Comparison of ENCODE assay signal across 8 cellular contexts in the genomic region with DNA sequence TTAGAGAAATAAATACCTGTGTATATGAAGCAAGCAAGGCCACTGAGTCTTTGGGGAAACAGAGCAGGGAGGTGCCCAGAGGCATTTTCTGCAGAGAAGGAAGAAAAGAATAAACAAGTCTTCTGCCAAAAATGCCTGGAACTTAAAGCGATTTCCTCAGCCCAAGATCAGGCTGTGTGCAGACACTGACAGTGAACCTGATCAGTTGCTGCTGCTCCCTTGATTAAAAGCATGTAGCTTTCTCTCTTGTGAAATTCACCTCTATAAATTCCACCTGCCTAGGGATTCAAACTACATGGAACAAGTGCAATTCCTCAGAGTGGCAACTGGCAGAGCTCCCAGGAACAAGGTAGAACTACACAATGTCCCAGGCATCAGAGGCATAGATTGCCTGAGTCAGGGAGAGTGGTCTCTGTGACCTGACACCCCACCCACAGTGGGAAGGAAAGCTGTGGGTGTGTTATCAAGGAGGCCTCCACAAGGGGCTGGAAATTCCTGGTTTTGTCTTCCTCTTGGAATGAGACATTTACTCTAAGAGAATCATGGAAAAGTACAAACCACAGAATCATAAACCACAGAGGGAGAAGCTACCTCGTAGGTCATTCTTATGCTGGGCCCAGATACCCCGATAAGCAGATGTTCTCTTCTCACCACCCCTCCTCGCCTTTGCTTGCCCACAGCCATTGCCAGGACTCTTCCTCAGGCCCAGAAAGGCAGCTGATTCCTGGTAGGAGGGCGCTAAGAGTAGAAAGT. TPM values are rescaled to one million over a fixed set of nuclear protein-coding genes. Genes with fewer than 3 reads are reported as not detected.
A peak's percentile ranks its signal among the peaks of the same experiment; 100 is the strongest.
DNase-seq lines count a peak whose midpoint lies in the region; ATAC-seq and TF ChIP-seq lines count a peak whose summit lies in the region.

No MANE protein-coding gene starts in this region.

- peak overlapping the region; percentile 98 for H3K27ac Mint-ChIP-seq in MCF 10A (ENCODE audit: low read depth, unreplicated experiment)
- peak overlapping the region in 1 of 10 donors; percentile 4 for H3K27ac Mint-ChIP-seq in naive thymus-derived CD8-positive, alpha-beta T cell

- WGBS in right lobe of liver (ENCODE audit: insufficient coverage, low coverage, low lambda C conversion rate, missing lambda C conversion rate), result 48% methylated on average over 5 of the region's 5 CpGs
- 20 to 36% methylated on average over 1 to 5 of the region's 5 CpGs for WGBS in transverse colon (ENCODE audit: low coverage in 1 of 2), 2 donors

- H3K36me3 ChIP-seq in Karpas-422 (ENCODE audit: insufficient read depth, low read length), result no peaks in the 10 kb centered on the region
- no peaks in the 10 kb centered on the region for H3K36me3 ChIP-seq in right lobe of liver
- no peaks in the 10 kb centered on the region for H3K36me3 ChIP-seq in transverse colon

- H3K4me3 Mint-ChIP-seq in MCF 10A (ENCODE audit: unreplicated experiment), result peak overlapping the region; percentile 73
- no peak overlapping the region for H3K4me3 Mint-ChIP-seq in naive thymus-derived CD8-positive, alpha-beta T cell

- peaks cover 8% of the 10 kb centered on the region for H3K4me1 ChIP-seq in Karpas-422 (ENCODE audit: low read length)
- H3K4me1 ChIP-seq in right lobe of liver, result no peaks in the 10 kb centered on the region
- peaks cover 23 to 56% (median 41%) of the 10 kb centered on the region in 4 donors for H3K4me1 ChIP-seq in transverse colon

- TF ChIP-seq CTCF in MCF 10A (IDR thresholded peaks at IDR 0.05; ENCODE audit: unreplicated experiment) (no peak), right lobe of liver (IDR thresholded peaks at IDR 0.05) (no peak), transverse colon (IDR thresholded peaks at IDR 0.05) (peak in 2 of 5 experiments; percentile 30 to 33)

- H3K27me3 ChIP-seq in Karpas-422 (ENCODE audit: low read length) (0 out of 2 replicates have a peak, but pooled peaks cover 5% of the 10 kb centered on the region), right lobe of liver (no peaks in the 10 kb centered on the region), transverse colon (no peaks in the 10 kb centered on the region)

- H3K9me3 ChIP-seq in Karpas-422 (ENCODE audit: low read length) (no peaks in the 10 kb centered on the region), right lobe of liver (no peaks in the 10 kb centered on the region), transverse colon (no peaks in the 10 kb centered on the region)

- DNase-seq in Karpas-422, result no peak
- peak; percentile 98 for DNase-seq in MCF 10A (ENCODE audit: unreplicated experiment)
- no peak for DNase-seq in right lobe of liver
- peak; percentile 61 for DNase-seq in transverse colon
- DNase-seq in stimulated activated CD4-positive, alpha-beta T cell treated with anti-CD3 and anti-CD28 coated beads, Interleukin-15, amount 100 ng/mL, for 24 hours, result no peak
- DNase-seq in DMS153 treated with DMSO at 0.1 percent for 48 hours (lab: John Stamatoyannopoulos, UW; ENCODE audit: unreplicated experiment), result no peak
- no peak for DNase-seq in naive thymus-derived CD8-positive, alpha-beta T cell

- H4K20me1 ChIP-seq in Karpas-422 (ENCODE audit: insufficient read depth, low read depth, low read length), result no peaks in the 10 kb centered on the region

- H3K27ac ChIP-seq in Karpas-422 (ENCODE audit: low read length) (no peak overlapping the region), right lobe of liver (peak overlapping the region in 2 of 3 donors; percentile 60 to 79), transverse colon (peak overlapping the region; percentile 88 to 95 (median 91))

- no peak overlapping the region for H3K9ac ChIP-seq in Karpas-422 (ENCODE audit: low read length)

- in situ Hi-C loops in transverse colon (cut with MboI; ENCODE audit: low pct_ligation_motif_present in 1 of 4, low pct_unique_long_range_greater_than_20kb in 1 of 4, low sequenced_read_pairs in 3 of 4), result loop anchor here in 3 of 4 donors (5.0 to 25.0 kb wide), 3 partner anchors 76 to 196 kb away; no protein-coding TSS in a partner anchor

- intact Hi-C loops in MCF 10A (cut with micrococcal nuclease), result loop anchor here (1.0 to 5.0 kb wide), 3 partner anchors 22 to 424 kb away; a partner anchor contains a TSS
- intact Hi-C loops in right lobe of liver (cut with DNase I), result no loop called here
- intact Hi-C loops in transverse colon (cut with DNase I; ENCODE audit: low total_unique reads), result no loop called here

- no peak for TF ChIP-seq EP300 in transverse colon (IDR thresholded peaks at IDR 0.05; ENCODE audit: low read depth)

- 0 out of 2 replicates have a peak overlapping the region, but pooled peaks have one; percentile 39 for H2AFZ ChIP-seq in Karpas-422 (ENCODE audit: low read length)

- POLR2A ChIA-PET in MCF 10A (lab: Yijun Ruan, JAX), result interaction anchor here (0.5 to 9.9 kb wide), 23 partner anchors 20 to 574 kb away, joined by 3 to 349 read pairs (median 5); a partner anchor contains a TSS
- POLR2A ChIA-PET in naive thymus-derived CD8-positive, alpha-beta T cell (lab: Charles Lee), result no interaction called here

- TF ChIP-seq POLR2A in right lobe of liver (IDR thresholded peaks at IDR 0.05), result no peak
- no peak for TF ChIP-seq POLR2A in transverse colon (IDR thresholded peaks at IDR 0.05)

- H3K9me3 Mint-ChIP-seq in MCF 10A (ENCODE audit: unreplicated experiment), result no peaks in the 10 kb centered on the region
- peaks cover 0 to 6% (median 0%) of the 10 kb centered on the region in 9 donors for H3K9me3 Mint-ChIP-seq in naive thymus-derived CD8-positive, alpha-beta T cell

- H3K36me3 Mint-ChIP-seq in MCF 10A (ENCODE audit: insufficient read depth, unreplicated experiment), result peaks cover 37% of the 10 kb centered on the region
- no peaks in the 10 kb centered on the region for H3K36me3 Mint-ChIP-seq in naive thymus-derived CD8-positive, alpha-beta T cell

- H3K79me2 ChIP-seq in Karpas-422 (ENCODE audit: low read length), result no peaks in the 10 kb centered on the region

- no peaks in the 10 kb centered on the region for H3K9me2 ChIP-seq in Karpas-422 (replicated peaks; ENCODE audit: insufficient read depth, low read length)

- H3K4me2 ChIP-seq in Karpas-422 (ENCODE audit: low read depth, low read length, poor library complexity, severe bottlenecking), result no peak overlapping the region

- CTCF ChIA-PET in MCF 10A (lab: Yijun Ruan, JAX), result interaction anchor here (0.7 to 3.1 kb wide), 13 partner anchors 21 to 98 kb away, joined by 3 to 13 read pairs (median 5); no protein-coding TSS in a partner anchor

- ATAC-seq in right lobe of liver (no peak), HG02678 (IDR thresholded peaks at IDR 0.05; ENCODE audit: unreplicated experiment) (no peak)
- no peak for ATAC-seq in naive thymus-derived CD8-positive, alpha-beta T cell

- no TSS peak for BruUV-seq in MCF 10A (replicated peaks; lab: Mats Ljungman, UMichigan)

- peaks cover 54% of the 10 kb centered on the region for H3K4me1 Mint-ChIP-seq in MCF 10A (ENCODE audit: insufficient read depth, unreplicated experiment)
- peaks cover 0 to 10% (median 7%) of the 10 kb centered on the region in 4 donors for H3K4me1 Mint-ChIP-seq in naive thymus-derived CD8-positive, alpha-beta T cell

- H3K27me3 Mint-ChIP-seq in MCF 10A (ENCODE audit: insufficient read depth, unreplicated experiment), result no peaks in the 10 kb centered on the region
- H3K27me3 Mint-ChIP-seq in naive thymus-derived CD8-positive, alpha-beta T cell, result no peaks in the 10 kb centered on the region

- no peak overlapping the region for H3K4me3 ChIP-seq in Karpas-422 (ENCODE audit: low read length)
- H3K4me3 ChIP-seq in right lobe of liver, result no peak overlapping the region
- H3K4me3 ChIP-seq in transverse colon, result no peak overlapping the region

RNA-seq across cellular contexts. Expression of a gene that starts 1.8 kb away (rescaled TPM):
- total RNA-seq in Karpas-422 (2014; rRNA removed; shearing (Covaris generic); ENCODE audit: low replicate concordance), result 18.0 and 38.0 TPM in 2 replicates
- total RNA-seq in MCF 10A (2022) (168 and 186 TPM in 2 replicates), right lobe of liver (10 to 100 TPM; 29.4 to 75.2 (median 36.6) TPM), transverse colon (100 to 1,000 TPM in 3 of 4 donors, 10 to 100 TPM in 1; 71.8 to 182 (median 169) TPM)
- total RNA-seq in naive thymus-derived CD8-positive, alpha-beta T cell, result 10 to 100 TPM; 48.3 to 49.7 TPM
- 100 to 1,000 TPM in 1 of 3 donors, 10 to 100 TPM in 2; 56.5 to 118 (median 60.8) TPM for polyA plus RNA-seq in naive thymus-derived CD8-positive, alpha-beta T cell

Comparison
In these comparisons a context has a peak if more than half of its experiments do, and no peak if none do; other contexts are left out.
1. DNase-seq: peak in MCF 10A (single experiment) and transverse colon (single experiment); none in Karpas-422 (single experiment), right lobe of liver (0 of 3), stimulated activated CD4-positive, alpha-beta T cell treated with anti-CD3 and anti-CD28 coated beads, Interleukin-15, amount 100 ng/mL, for 24 hours (single experiment), DMS153 treated with DMSO at 0.1 percent for 48 hours (single experiment) and naive thymus-derived CD8-positive, alpha-beta T cell (0 of 10).